In the genomic region with DNA sequence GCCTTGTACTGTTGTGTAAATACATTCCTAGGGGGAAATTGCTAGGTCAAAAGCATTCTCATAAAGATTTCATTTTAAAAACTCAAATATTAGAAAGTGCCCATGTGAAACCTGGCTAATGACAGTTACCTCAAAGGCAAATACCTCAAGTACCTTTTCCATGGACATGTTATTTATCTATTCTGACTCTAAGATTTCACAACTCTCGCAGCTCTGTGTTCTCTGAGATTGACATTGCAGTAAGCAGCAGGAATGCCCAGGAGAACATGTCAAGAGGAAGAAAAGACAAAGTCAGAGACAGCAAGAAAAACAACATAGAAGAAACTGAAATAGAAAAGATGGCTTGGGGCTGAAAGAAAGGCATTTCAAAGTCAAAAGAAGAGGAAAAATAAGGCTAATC, we compare ENCODE assay signal across 28 cellular contexts.
"Had no signal": no experiment of that assay in that cellular context is flagged by ENCODE, and none has a peak within 500 bp of the region (broad histone marks: within the 10 kb centered on the region; RNA-seq: fewer than 3 reads in every experiment).

No MANE protein-coding gene starts in this region.

- H3K27me3 ChIP-seq: MG63, Peyer's patch, SJCRH30 had no signal

- H3K4me2 ChIP-seq: KMS-11, SK-N-SH had no signal

- ATAC-seq: activated T-helper 17 cell treated with anti-CD3 and anti-CD28 coated beads, Interleukin-2, amount 50 U/mL, for 72 hours had no signal

- DNase-seq: activated CD4-positive, alpha-beta memory T cell treated with anti-CD3 and anti-CD28 coated beads for 36 hours; activated CD4-positive, alpha-beta T cell treated with anti-CD3 and anti-CD28 coated beads, Interleukin-2, amount 10 ng/mL, durations not matched to agents 7 days and 5 days; activated CD4-positive, CD25-positive, alpha-beta regulatory T cell; activated CD8-positive, alpha-beta memory T cell treated with anti-CD3 and anti-CD28 coated beads for 24 hours; activated gamma-delta T cell; activated naive CD4-positive, alpha-beta T cell treated with anti-CD3 and anti-CD28 coated beads for 36 hours; activated naive CD8-positive, alpha-beta T cell treated with anti-CD3 and anti-CD28 coated beads for 36 hours; activated T-cell treated with anti-CD3 and anti-CD28 coated beads, Interleukin-2, amount 50 U/mL, for 48 hours; anterior cingulate cortex; caudate nucleus; MG63; MV-4-11; NCI-H1092 treated with DMSO at 0.1 percent for 48 hours; NCI-H1417 treated with DMSO at 0.1 percent for 48 hours; NCI-H1694; NCI-H2029; NCI-H2107; NCI-H510A treated with DMSO at 0.1 percent for 48 hours; NCI-H69; Peyer's patch; Right ventricle myocardium superior; SJCRH30; SK-N-SH; T-helper 1 cell had no signal

- H3K4me3 ChIP-seq: MG63, Peyer's patch, SJCRH30 had no signal

- H3K9ac ChIP-seq: KMS-11, SK-N-SH had no signal

- H3K36me3 ChIP-seq: MG63, Peyer's patch, SJCRH30 had no signal

- H3K9me3 ChIP-seq: MG63, Peyer's patch, SJCRH30, SK-N-SH had no signal

- H3K4me1 ChIP-seq: Peyer's patch, SJCRH30 had no signal

- H3K27ac ChIP-seq: KMS-11, Peyer's patch, RWPE1, SJCRH30, VCaP had no signal
